8 cellular contexts compared by ENCODE assay signal in genomic region chr13:43785681-43786471, GRCh38. TPM values are rescaled to one million over a fixed set of nuclear protein-coding genes. Genes with fewer than 3 reads are reported as not detected.
A peak's percentile ranks its signal among the peaks of the same experiment; 100 is the strongest.
DNase-seq lines count a peak whose midpoint lies in the region; ATAC-seq, FAIRE-seq and TF ChIP-seq lines count a peak whose summit lies in the region.

No MANE protein-coding gene starts in this region.

- H3K36me3 ChIP-seq in astrocyte (ENCODE audit: insufficient read depth, low read length) (no peaks in the 10 kb centered on the region), right atrium auricular region (no peaks in the 10 kb centered on the region), parathyroid adenoma (ENCODE audit: control insufficient read depth, insufficient read depth, low read length) (no peaks in the 10 kb centered on the region)

- H4K20me1 ChIP-seq in astrocyte (ENCODE audit: insufficient read depth, low read length) = no peaks in the 10 kb centered on the region

- H3K4me2 ChIP-seq in astrocyte (ENCODE audit: low read length) (peak overlapping the region; percentile 97), parathyroid adenoma (ENCODE audit: low read length) (peak overlapping the region; percentile 88)

- H3K27me3 ChIP-seq in astrocyte (ENCODE audit: insufficient read depth, low read length) (no peaks in the 10 kb centered on the region), right atrium auricular region (no peaks in the 10 kb centered on the region), parathyroid adenoma (ENCODE audit: control insufficient read depth, insufficient read depth, low read length) (no peaks in the 10 kb centered on the region)

- peaks cover 1% of the 10 kb centered on the region for H3K27me3 Mint-ChIP-seq in astrocyte (ENCODE audit: low read depth, unreplicated experiment)

- ATAC-seq in GM19455 (IDR thresholded peaks at IDR 0.05; ENCODE audit: unreplicated experiment) (peak; percentile 40), GM21447 (IDR thresholded peaks at IDR 0.05; ENCODE audit: unreplicated experiment) (no peak)

- no peak overlapping the region for H3K27ac Mint-ChIP-seq in astrocyte (ENCODE audit: unreplicated experiment)

- H3K79me2 ChIP-seq in astrocyte (ENCODE audit: insufficient read depth, low read length) (no peaks in the 10 kb centered on the region), parathyroid adenoma (no peaks in the 10 kb centered on the region)

- peak overlapping the region; percentile 68 for H3K9ac ChIP-seq in astrocyte (ENCODE audit: low read length)
- H3K9ac ChIP-seq in parathyroid adenoma = no peak overlapping the region

- H3K27ac ChIP-seq in astrocyte (ENCODE audit: low read depth, low read length) (no peak overlapping the region), right atrium auricular region (peak overlapping the region; percentile 68 to 81), parathyroid adenoma (no peak overlapping the region)

- peaks cover 5% of the 10 kb centered on the region for H3K4me1 Mint-ChIP-seq in astrocyte (ENCODE audit: low read depth, unreplicated experiment)

- FAIRE-seq in astrocyte (lab: Jason Lieb, UNC) = no peak

- no peaks in the 10 kb centered on the region for H3K9me3 Mint-ChIP-seq in astrocyte (ENCODE audit: unreplicated experiment)

- no peak for TF ChIP-seq CTCF in AG09309 (IDR thresholded peaks at IDR 0.05; ENCODE audit: control insufficient read depth, insufficient read depth, low read depth, low read length, missing control alignments)
- TF ChIP-seq CTCF in astrocyte (IDR thresholded peaks at IDR 0.05; ENCODE audit: insufficient read depth, low read depth, low read length) = no peak
- TF ChIP-seq CTCF in right atrium auricular region (IDR thresholded peaks at IDR 0.05) = no peak
- no peak for TF ChIP-seq CTCF in parathyroid adenoma (IDR thresholded peaks at IDR 0.05)

- no peaks in the 10 kb centered on the region for H3K36me3 Mint-ChIP-seq in astrocyte (ENCODE audit: low read depth, unreplicated experiment)

- DNase-seq in AG09309 (ENCODE audit: low read depth) (no peak), NCI-H748 treated with DMSO at 0.1 percent for 48 hours (lab: John Stamatoyannopoulos, UW) (peak; percentile 44), astrocyte (ENCODE audit: low read depth) (peak; percentile 55), right atrium auricular region (ENCODE audit: low spot score) (peak; percentile 78), NCI-H1436 (lab: John Stamatoyannopoulos, UW) (no peak)

- H2AFZ ChIP-seq in astrocyte (ENCODE audit: low read depth, low read length) (peak overlapping the region; percentile 88), parathyroid adenoma (peak overlapping the region; percentile 75)

- peak overlapping the region; percentile 91 for H3K4me3 Mint-ChIP-seq in astrocyte (ENCODE audit: unreplicated experiment)

- H3K4me1 ChIP-seq in astrocyte (ENCODE audit: insufficient read depth, low read length) (peaks cover 6% of the 10 kb centered on the region), right atrium auricular region (peaks cover 0 to 39% of the 10 kb centered on the region in 2 donors), parathyroid adenoma (no peaks in the 10 kb centered on the region)

- H3K4me3 ChIP-seq in AG09309 (ENCODE audit: control insufficient read depth, low read depth, low read length) = peak overlapping the region; percentile 63
- H3K4me3 ChIP-seq in astrocyte (ENCODE audit: insufficient read depth, low read depth, low read length) = peak overlapping the region; percentile 62
- H3K4me3 ChIP-seq in right atrium auricular region = peak overlapping the region; percentile 59 to 67
- H3K4me3 ChIP-seq in parathyroid adenoma (ENCODE audit: low read depth, low read length) = peak overlapping the region; percentile 52

- H3K9me3 ChIP-seq in astrocyte (ENCODE audit: insufficient read depth, low read depth, low read length) = no peaks in the 10 kb centered on the region
- H3K9me3 ChIP-seq in right atrium auricular region = no peaks in the 10 kb centered on the region
- no peaks in the 10 kb centered on the region for H3K9me3 ChIP-seq in parathyroid adenoma (ENCODE audit: control insufficient read depth, low read length)

RNA-seq across cellular contexts. Expression of gene ENOX1, which starts 0.9 kb away (rescaled TPM):
- total RNA-seq in astrocyte = 2.3 and 2.4 TPM in 2 replicates
- total RNA-seq in right atrium auricular region = 1 to 10 TPM; 1.3 to 2.4 TPM

Comparison
In these comparisons a context has a peak if more than half of its experiments do, and no peak if none do; other contexts are left out.
1. DNase-seq: peak in NCI-H748 treated with DMSO at 0.1 percent for 48 hours (single experiment), astrocyte (single experiment) and right atrium auricular region (single experiment); none in AG09309 (single experiment) and NCI-H1436 (single experiment).
2. H3K27ac ChIP-seq: peak in right atrium auricular region (2 of 2); none in astrocyte (single experiment) and parathyroid adenoma (single experiment).
3. Peak in every context shown above with its lines, with median percentiles within 50 percentile points of each other: H3K4me3 ChIP-seq.